In the genomic region with DNA sequence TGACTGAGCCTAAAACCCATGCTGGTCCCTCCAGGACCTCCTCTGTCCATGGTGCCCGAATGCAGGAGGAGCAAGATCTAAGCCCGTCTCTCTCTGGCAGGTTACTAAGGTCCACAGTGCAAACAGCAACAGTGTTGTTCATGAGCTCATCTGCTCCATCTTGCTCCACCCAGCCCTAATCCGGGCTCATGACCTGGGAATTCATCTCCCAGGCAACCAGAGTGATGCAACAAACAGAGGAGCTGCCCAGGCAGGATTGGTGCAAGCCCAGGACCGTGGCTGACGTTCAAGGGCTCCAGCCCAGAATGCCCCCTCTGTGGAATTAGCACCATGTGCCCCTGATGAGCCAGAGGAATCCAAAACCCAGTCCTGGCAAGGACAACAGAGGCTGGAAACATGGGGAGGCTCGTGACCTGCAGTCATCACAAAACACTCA, we compare ENCODE assay signal across 8 cellular contexts. TPM values are rescaled to one million over a fixed set of nuclear protein-coding genes. Genes with fewer than 3 reads are reported as not detected.
DNase-seq lines count a peak whose midpoint lies in the region; ATAC-seq and TF ChIP-seq lines count a peak whose summit lies in the region.

No MANE protein-coding gene starts in this region.

- H3K79me2 ChIP-seq in fibroblast of lung (ENCODE audit: control insufficient read depth, insufficient read depth, low read length), result no peaks in the 10 kb centered on the region

- H3K36me3 ChIP-seq in Caco-2 (ENCODE audit: control insufficient read depth, insufficient read depth, low read length), result no peaks in the 10 kb centered on the region
- H3K36me3 ChIP-seq in fibroblast of lung (ENCODE audit: control insufficient read depth, insufficient read depth, low read length), result no peaks in the 10 kb centered on the region

- H3K4me1 Mint-ChIP-seq in Caco-2 (ENCODE audit: low read depth, unreplicated experiment), result peaks cover 7% of the 10 kb centered on the region
- no peaks in the 10 kb centered on the region for H3K4me1 Mint-ChIP-seq in activated T-helper 1 cell treated with anti-CD3 and anti-CD28 coated beads, Interleukin-12 subunit alpha, Interleukin-12 subunit beta, Interleukin-2, Interleukin-4 antibody, amounts not matched to agents 30 ng/mL and 10 ng/mL and 1 ng/mL, durations not matched to agents 14 hours and 24 hours and 36 hours (ENCODE audit: low read depth)
- H3K4me1 Mint-ChIP-seq in chondrocyte (ENCODE audit: low read depth), result no peaks in the 10 kb centered on the region

- CTCF ChIA-PET in Caco-2 (lab: Charles Lee), result interaction anchor here (1.0 kb wide), 2 partner anchors 40 to 66 kb away, joined by 3 read pairs; no protein-coding TSS in a partner anchor

- H3K4me2 ChIP-seq in fibroblast of lung (ENCODE audit: extremely low read depth, insufficient read depth, low read length), result no peak overlapping the region

- no peak overlapping the region for H3K27ac ChIP-seq in fibroblast of lung (ENCODE audit: insufficient read depth, low read length)

- H3K4me3 Mint-ChIP-seq in Caco-2 (ENCODE audit: unreplicated experiment), result no peak overlapping the region
- H3K4me3 Mint-ChIP-seq in activated T-helper 1 cell treated with anti-CD3 and anti-CD28 coated beads, Interleukin-12 subunit alpha, Interleukin-12 subunit beta, Interleukin-2, Interleukin-4 antibody, amounts not matched to agents 30 ng/mL and 10 ng/mL and 1 ng/mL, durations not matched to agents 14 hours and 24 hours and 36 hours, result no peak overlapping the region
- no peak overlapping the region for H3K4me3 Mint-ChIP-seq in chondrocyte (ENCODE audit: unreplicated experiment)

- H3K27me3 ChIP-seq in Caco-2 (replicated peaks; ENCODE audit: control insufficient read depth, insufficient read depth, low read length) (no peaks in the 10 kb centered on the region), fibroblast of lung (ENCODE audit: control insufficient read depth, insufficient read depth, low read length) (no peaks in the 10 kb centered on the region)

- H3K4me1 ChIP-seq in Caco-2 (peaks cover 10% of the 10 kb centered on the region; the same call in 1 of the 2 replicates), fibroblast of lung (ENCODE audit: control insufficient read depth, extremely low read depth, insufficient read depth, low read length) (no peaks in the 10 kb centered on the region)

- H2AFZ ChIP-seq in fibroblast of lung (ENCODE audit: low read length), result no peak overlapping the region

- no peaks in the 10 kb centered on the region for H4K20me1 ChIP-seq in fibroblast of lung (ENCODE audit: control insufficient read depth, extremely low read depth, insufficient read depth, low read length)

- no TSS peak for BruUV-seq in Caco-2 (replicated peaks; lab: Mats Ljungman, UMichigan)

- H3K9ac ChIP-seq in fibroblast of lung (ENCODE audit: insufficient read depth, low read length), result no peak overlapping the region

- H3K9me3 Mint-ChIP-seq in Caco-2 (ENCODE audit: unreplicated experiment), result no peaks in the 10 kb centered on the region
- H3K9me3 Mint-ChIP-seq in activated T-helper 1 cell treated with anti-CD3 and anti-CD28 coated beads, Interleukin-12 subunit alpha, Interleukin-12 subunit beta, Interleukin-2, Interleukin-4 antibody, amounts not matched to agents 30 ng/mL and 10 ng/mL and 1 ng/mL, durations not matched to agents 14 hours and 24 hours and 36 hours, result no peaks in the 10 kb centered on the region
- no peaks in the 10 kb centered on the region for H3K9me3 Mint-ChIP-seq in chondrocyte (ENCODE audit: low read depth)

- ATAC-seq in HG02798 (IDR thresholded peaks at IDR 0.05; ENCODE audit: poor library complexity, unreplicated experiment), result no peak

- H3K36me3 Mint-ChIP-seq in Caco-2 (ENCODE audit: insufficient read depth, unreplicated experiment) (no peaks in the 10 kb centered on the region), chondrocyte (ENCODE audit: low read depth) (no peaks in the 10 kb centered on the region)
- H3K36me3 Mint-ChIP-seq in activated T-helper 1 cell treated with anti-CD3 and anti-CD28 coated beads, Interleukin-12 subunit alpha, Interleukin-12 subunit beta, Interleukin-2, Interleukin-4 antibody, amounts not matched to agents 30 ng/mL and 10 ng/mL and 1 ng/mL, durations not matched to agents 14 hours and 24 hours and 36 hours (ENCODE audit: low read depth), result no peaks in the 10 kb centered on the region

- TF ChIP-seq CTCF in Caco-2 (IDR thresholded peaks at IDR 0.05; ENCODE audit: insufficient read depth in 1 of 2, low read depth in 1 of 2, low read length in 1 of 2, severe bottlenecking in 1 of 2, unreplicated experiment in 1 of 2), result no peak
- TF ChIP-seq CTCF in fibroblast of lung (conservative IDR thresholded peaks at IDR 0.05 in 1 of 2, IDR thresholded peaks at IDR 0.05 in 1 of 2; ENCODE audit: low read depth in 1 of 2, low read length in 2 of 2), result no peak
- TF ChIP-seq CTCF in chondrocyte (IDR thresholded peaks at IDR 0.05), result no peak

- intact Hi-C loops in Caco-2 (cut with micrococcal nuclease; ENCODE audit: unreplicated experiment), result no loop called here
- intact Hi-C loops in activated T-helper 1 cell treated with anti-CD3 and anti-CD28 coated beads, Interleukin-12 subunit alpha, Interleukin-12 subunit beta, Interleukin-2, Interleukin-4 antibody, amounts not matched to agents 30 ng/mL and 10 ng/mL and 1 ng/mL, durations not matched to agents 14 hours and 24 hours and 36 hours (cut with micrococcal nuclease), result no loop called here

- H3K9me3 ChIP-seq in Caco-2 (no peaks in the 10 kb centered on the region), fibroblast of lung (ENCODE audit: control insufficient read depth, insufficient read depth, low read depth, low read length) (no peaks in the 10 kb centered on the region)

- H3K27me3 Mint-ChIP-seq in Caco-2 (ENCODE audit: insufficient read depth, unreplicated experiment), result no peaks in the 10 kb centered on the region
- no peaks in the 10 kb centered on the region for H3K27me3 Mint-ChIP-seq in activated T-helper 1 cell treated with anti-CD3 and anti-CD28 coated beads, Interleukin-12 subunit alpha, Interleukin-12 subunit beta, Interleukin-2, Interleukin-4 antibody, amounts not matched to agents 30 ng/mL and 10 ng/mL and 1 ng/mL, durations not matched to agents 14 hours and 24 hours and 36 hours (ENCODE audit: insufficient read depth)
- peaks cover 10% of the 10 kb centered on the region for H3K27me3 Mint-ChIP-seq in chondrocyte (ENCODE audit: low read depth)

- H3K4me3 ChIP-seq in Caco-2 (ENCODE audit: low read depth, low read length) (no peak overlapping the region), fibroblast of lung (replicated peaks in 1 of 4; ENCODE audit: control extremely low read depth in 1 of 4, insufficient read depth in 1 of 4, low read depth in 3 of 4, low read length in 4 of 4) (no peak overlapping the region)

- DNase-seq in Caco-2 (peak; percentile 69 to 80), NCI-H446 treated with DMSO at 0.1 percent for 48 hours (lab: John Stamatoyannopoulos, UW) (peak; percentile 54), fibroblast of lung (ENCODE audit: low read depth in 2 of 2) (peak; percentile 5 to 58), nucleus accumbens (lab: John Stamatoyannopoulos, UW) (peak in 50 of 56 donors; percentile 5 to 81 (median 42)), chondrocyte (ENCODE audit: low spot score) (no peak)
- no peak for DNase-seq in activated T-helper 1 cell treated with anti-CD3 and anti-CD28 coated beads, Interleukin-12 subunit alpha, Interleukin-12 subunit beta, Interleukin-2, Interleukin-4 antibody, amounts not matched to agents 30 ng/mL and 10 ng/mL and 1 ng/mL, durations not matched to agents 14 hours and 24 hours and 36 hours (ENCODE audit: low spot score)
- no peak for DNase-seq in stimulated activated CD8-positive, alpha-beta memory T cell treated with anti-CD3 and anti-CD28 coated beads, Interleukin-4, amount 100 ng/mL, for 48 hours

- POLR2A ChIA-PET in Caco-2 (lab: Charles Lee), result no interaction called here

- H3K27ac Mint-ChIP-seq in Caco-2 (ENCODE audit: unreplicated experiment) (peak overlapping the region; percentile 31), chondrocyte (ENCODE audit: unreplicated experiment) (no peak overlapping the region)
- no peak overlapping the region for H3K27ac Mint-ChIP-seq in activated T-helper 1 cell treated with anti-CD3 and anti-CD28 coated beads, Interleukin-12 subunit alpha, Interleukin-12 subunit beta, Interleukin-2, Interleukin-4 antibody, amounts not matched to agents 30 ng/mL and 10 ng/mL and 1 ng/mL, durations not matched to agents 14 hours and 24 hours and 36 hours

RNA-seq across cellular contexts. Expression of gene HSPB8, which starts 29.9 kb away (rescaled TPM):
- total RNA-seq in Caco-2 (2022) (15.3 and 17.1 TPM in 2 replicates), fibroblast of lung (21.3 and 23.8 TPM in 2 replicates), chondrocyte (14.2 to 31.3 TPM (median 29.4 TPM) in 3 replicates)
- 23.5 and 42.4 TPM in 2 replicates for polyA plus RNA-seq in fibroblast of lung
- 14.5 and 24.2 TPM in 2 replicates for polyA plus RNA-seq in fibroblast of lung (2012)
- polyA minus RNA-seq in fibroblast of lung (ENCODE audit: low replicate concordance), result 21.7 and 24.2 TPM in 2 replicates
- total RNA-seq in activated T-helper 1 cell treated with anti-CD3 and anti-CD28 coated beads, Interleukin-12 subunit alpha, Interleukin-12 subunit beta, Interleukin-2, Interleukin-4 antibody, amounts not matched to agents 30 ng/mL and 10 ng/mL and 1 ng/mL, durations not matched to agents 14 hours and 24 hours and 36 hours, result not detected in 2 replicates

Comparison
In these comparisons a context has a peak if more than half of its experiments do, and no peak if none do; other contexts are left out.
1. DNase-seq: peak in Caco-2 (2 of 2), NCI-H446 treated with DMSO at 0.1 percent for 48 hours (single experiment), fibroblast of lung (2 of 2) and nucleus accumbens (50 of 56); none in activated T-helper 1 cell treated with anti-CD3 and anti-CD28 coated beads, Interleukin-12 subunit alpha, Interleukin-12 subunit beta, Interleukin-2, Interleukin-4 antibody, amounts not matched to agents 30 ng/mL and 10 ng/mL and 1 ng/mL, durations not matched to agents 14 hours and 24 hours and 36 hours (single experiment), stimulated activated CD8-positive, alpha-beta memory T cell treated with anti-CD3 and anti-CD28 coated beads, Interleukin-4, amount 100 ng/mL, for 48 hours (single experiment) and chondrocyte (single experiment).
2. RNA of gene HSPB8, which starts 29.9 kb away (total RNA-seq): 14.2 to 31.3 TPM in chondrocyte, 21.3 to 23.8 TPM in fibroblast of lung and 15.3 to 17.1 TPM in Caco-2; not detected in activated T-helper 1 cell treated with anti-CD3 and anti-CD28 coated beads, Interleukin-12 subunit alpha, Interleukin-12 subunit beta, Interleukin-2, Interleukin-4 antibody, amounts not matched to agents 30 ng/mL and 10 ng/mL and 1 ng/mL, durations not matched to agents 14 hours and 24 hours and 36 hours; every median in the first group is over 10 times any median in the second.